ENCODE assay signal across 23 cellular contexts in the genomic region with DNA sequence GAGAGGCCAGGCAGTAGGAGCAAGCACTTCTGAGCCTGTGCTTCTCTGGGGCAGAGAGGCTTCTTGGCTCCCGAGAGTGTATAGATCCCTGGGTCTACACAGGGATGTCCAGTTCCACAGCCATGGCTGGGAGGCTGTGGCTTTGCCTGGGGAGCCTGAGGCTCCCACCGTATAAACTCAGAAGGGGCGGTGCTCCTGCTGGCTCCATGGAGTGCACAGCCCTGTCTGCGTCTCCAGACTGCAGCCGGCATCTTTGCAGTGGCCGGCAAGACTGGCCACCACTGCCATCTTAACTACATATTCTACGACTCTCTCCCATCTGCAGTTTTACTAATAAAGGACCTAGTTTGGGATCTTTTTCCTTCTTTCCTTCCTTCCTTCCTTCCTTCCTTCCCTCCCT.
"Had no signal": no experiment of that assay in that cellular context is flagged by ENCODE, and none has a peak within 500 bp of the region (broad histone marks: within the 10 kb centered on the region; RNA-seq: fewer than 3 reads in every experiment).

No MANE protein-coding gene starts in this region.

- H3K9me3 ChIP-seq: SK-N-SH had no signal

- H3K9ac ChIP-seq: SK-N-SH had no signal

- ATAC-seq: HepG2, Panc1, PC-3 had no signal

- DNase-seq: IMR-90; Karpas-422; KG1; MM.1S; NCI-H1105; NCI-H1417; NCI-H1436 treated with DMSO at 0.1 percent for 48 hours; NCI-H1694; NCI-H187 treated with DMSO at 0.1 percent for 48 hours; NCI-H2029 treated with DMSO at 0.1 percent for 48 hours; NCI-H2171 treated with DMSO at 0.1 percent for 48 hours; NCI-H345; NCI-H446 treated with DMSO at 0.1 percent for 48 hours; NCI-H510A treated with DMSO at 0.1 percent for 48 hours; NCI-H526; NCI-H774; NK-92 treated with Interleukin-12 subunit alpha and Interleukin-12 subunit beta, amount 100 ng/mL, for 24 hours; PC-3; SHP77; SK-N-SH had no signal

- H3K4me2 ChIP-seq: SK-N-SH had no signal

- H3K27ac ChIP-seq: RWPE1 had no signal

- FAIRE-seq: HepG2 had no signal
